Comparison of ENCODE assay signal across 8 cellular contexts in genomic region chr5:71454913-71455312, GRCh38. TPM values are rescaled to one million over a fixed set of nuclear protein-coding genes. Genes with fewer than 3 reads are reported as not detected.
DNase-seq lines count a peak whose midpoint lies in the region; ATAC-seq, FAIRE-seq and TF ChIP-seq lines count a peak whose summit lies in the region.

No MANE protein-coding gene starts in this region.

- no peaks in the 10 kb centered on the region for H3K9me3 ChIP-seq in astrocyte (ENCODE audit: insufficient read depth, low read depth, low read length)
- no peaks in the 10 kb centered on the region for H3K9me3 ChIP-seq in lower lobe of right lung
- no peaks in the 10 kb centered on the region for H3K9me3 ChIP-seq in transverse colon

- no peak for ATAC-seq in activated T-cell treated with anti-CD3 and anti-CD28 coated beads, Interleukin-2, amount 50 U/mL, for 72 hours (replicated peaks in 1 of 2)
- ATAC-seq in lower lobe of right lung: no peak

- H3K36me3 Mint-ChIP-seq in activated T-cell treated with anti-CD3 and anti-CD28 coated beads, Interleukin-2, amount 50 U/mL, for 72 hours (ENCODE audit: insufficient read depth in 2 of 2): peaks cover 0 to 10% of the 10 kb centered on the region in 2 donors
- peaks cover 3% of the 10 kb centered on the region for H3K36me3 Mint-ChIP-seq in astrocyte (ENCODE audit: low read depth, unreplicated experiment)

- no peak for DNase-seq in activated T-cell treated with anti-CD3 and anti-CD28 coated beads, Interleukin-2, amount 50 U/mL, for 72 hours
- DNase-seq in activated T-cell treated with anti-CD3 and anti-CD28 coated beads for 4 hours (no peak), astrocyte (ENCODE audit: low read depth) (no peak), lower lobe of right lung (no peak), transverse colon (no peak), mucosa of gallbladder (ENCODE audit: low spot score) (no peak), NCI-H2227 treated with DMSO at 0.1 percent for 48 hours (lab: John Stamatoyannopoulos, UW) (no peak), NCI-H69 (lab: John Stamatoyannopoulos, UW) (no peak)

- H3K79me2 ChIP-seq in astrocyte (ENCODE audit: insufficient read depth, low read length): peaks cover 44% of the 10 kb centered on the region

- peak overlapping the region; percentile 89 for H3K9ac ChIP-seq in astrocyte (ENCODE audit: low read length)

- no peak for TF ChIP-seq POLR2A in transverse colon (IDR thresholded peaks at IDR 0.05)

- no peak for FAIRE-seq in astrocyte (lab: Jason Lieb, UNC)

- H3K4me1 ChIP-seq in astrocyte (ENCODE audit: insufficient read depth, low read length) (peaks cover 5% of the 10 kb centered on the region), lower lobe of right lung (peaks cover 17% of the 10 kb centered on the region), transverse colon (peaks cover 0 to 26% (median 18%) of the 10 kb centered on the region in 4 donors)

- H3K27ac ChIP-seq in astrocyte (ENCODE audit: low read depth, low read length) (peak overlapping the region; percentile 79), lower lobe of right lung (peak overlapping the region; percentile 91), transverse colon (peak overlapping the region; percentile 89 to 98 (median 93))

- TF ChIP-seq EP300 in transverse colon (IDR thresholded peaks at IDR 0.05; ENCODE audit: low read depth): no peak

- H3K27me3 Mint-ChIP-seq in activated T-cell treated with anti-CD3 and anti-CD28 coated beads, Interleukin-2, amount 50 U/mL, for 72 hours (ENCODE audit: low read depth): peaks cover 14% of the 10 kb centered on the region
- no peaks in the 10 kb centered on the region for H3K27me3 Mint-ChIP-seq in astrocyte (ENCODE audit: low read depth, unreplicated experiment)

- intact Hi-C loops in lower lobe of right lung (cut with DNase I): no loop called here
- intact Hi-C loops in transverse colon (cut with DNase I; ENCODE audit: low total_unique reads): no loop called here

- H3K4me2 ChIP-seq in astrocyte (ENCODE audit: low read length): peak overlapping the region; percentile 83

- peaks cover 27% of the 10 kb centered on the region for H4K20me1 ChIP-seq in astrocyte (ENCODE audit: insufficient read depth, low read length)

- peaks cover 31% of the 10 kb centered on the region for H3K4me1 Mint-ChIP-seq in activated T-cell treated with anti-CD3 and anti-CD28 coated beads, Interleukin-2, amount 50 U/mL, for 72 hours (ENCODE audit: low read depth)
- peaks cover 7% of the 10 kb centered on the region for H3K4me1 Mint-ChIP-seq in astrocyte (ENCODE audit: low read depth, unreplicated experiment)

- peak overlapping the region; percentile 98 to 99 for H3K4me3 Mint-ChIP-seq in activated T-cell treated with anti-CD3 and anti-CD28 coated beads, Interleukin-2, amount 50 U/mL, for 72 hours
- peak overlapping the region; percentile 97 for H3K4me3 Mint-ChIP-seq in astrocyte (ENCODE audit: unreplicated experiment)

- peak overlapping the region; percentile 79 for H2AFZ ChIP-seq in astrocyte (ENCODE audit: low read depth, low read length)

- H3K27me3 ChIP-seq in astrocyte (ENCODE audit: insufficient read depth, low read length) (peaks cover 15% of the 10 kb centered on the region), lower lobe of right lung (ENCODE audit: low read depth) (peaks cover 8% of the 10 kb centered on the region), transverse colon (peaks cover 16% of the 10 kb centered on the region)

- peaks cover 7% of the 10 kb centered on the region for H3K36me3 ChIP-seq in astrocyte (ENCODE audit: insufficient read depth, low read length)
- peaks cover 16% of the 10 kb centered on the region for H3K36me3 ChIP-seq in lower lobe of right lung
- H3K36me3 ChIP-seq in transverse colon: peaks cover 0 to 17% (median 6%) of the 10 kb centered on the region in 4 donors

- H3K4me3 ChIP-seq in astrocyte (ENCODE audit: insufficient read depth, low read depth, low read length): peak overlapping the region; percentile 96
- H3K4me3 ChIP-seq in lower lobe of right lung: peak overlapping the region; percentile 89
- H3K4me3 ChIP-seq in transverse colon: peak overlapping the region in 3 of 4 donors; percentile 69 to 79 (median 77)

- 63 to 72% methylated on average over 12 to 19 of the region's 19 CpGs for WGBS in transverse colon (ENCODE audit: low coverage in 1 of 2), 2 donors

- TF ChIP-seq CTCF in astrocyte (IDR thresholded peaks at IDR 0.05; ENCODE audit: insufficient read depth, low read depth, low read length): no peak
- TF ChIP-seq CTCF in lower lobe of right lung (IDR thresholded peaks at IDR 0.05): no peak
- no peak for TF ChIP-seq CTCF in transverse colon (IDR thresholded peaks at IDR 0.05)

- in situ Hi-C loops in transverse colon (cut with MboI; ENCODE audit: low pct_ligation_motif_present in 1 of 4, low pct_unique_long_range_greater_than_20kb in 1 of 4, low sequenced_read_pairs in 3 of 4): loop anchor here in 1 of 4 donors (25.0 kb wide), 1 partner anchor 307 kb away; no protein-coding TSS in a partner anchor

- H3K27ac Mint-ChIP-seq in activated T-cell treated with anti-CD3 and anti-CD28 coated beads, Interleukin-2, amount 50 U/mL, for 72 hours: no peak overlapping the region
- H3K27ac Mint-ChIP-seq in astrocyte (ENCODE audit: unreplicated experiment): peak overlapping the region; percentile 93

- H3K9me3 Mint-ChIP-seq in activated T-cell treated with anti-CD3 and anti-CD28 coated beads, Interleukin-2, amount 50 U/mL, for 72 hours: no peaks in the 10 kb centered on the region
- no peaks in the 10 kb centered on the region for H3K9me3 Mint-ChIP-seq in astrocyte (ENCODE audit: unreplicated experiment)

RNA-seq across cellular contexts. Expression of gene BDP1, which starts 0.5 kb away (rescaled TPM):
- total RNA-seq in activated T-cell treated with anti-CD3 and anti-CD28 coated beads, Interleukin-2, amount 50 U/mL, for 72 hours: 10 to 100 TPM; 30.3 to 31.9 TPM
- total RNA-seq in astrocyte (28.5 and 31.8 TPM in 2 replicates), lower lobe of right lung (26.8 TPM), transverse colon (10 to 100 TPM; 30.9 to 69.1 (median 47.5) TPM), mucosa of gallbladder (16.3 TPM)
